Comparison of ENCODE assay signal across 13 cellular contexts in genomic region chr6:136738178-136739057, GRCh38. TPM values are rescaled to one million over a fixed set of nuclear protein-coding genes. Genes with fewer than 3 reads are reported as not detected.
A peak's percentile ranks its signal among the peaks of the same experiment; 100 is the strongest.
DNase-seq lines count a peak whose midpoint lies in the region; ATAC-seq and TF ChIP-seq lines count a peak whose summit lies in the region.
"Had no signal": no experiment of that assay in that cellular context is flagged by ENCODE, and none has a peak within 500 bp of the region (broad histone marks: within the 10 kb centered on the region; RNA-seq: fewer than 3 reads in every experiment).

No MANE protein-coding gene starts in this region.

- ATAC-seq in Right ventricle myocardium superior (ENCODE audit: poor library complexity) = peak; percentile 51
- ATAC-seq: HCT116 had no signal

- WGBS in esophagus squamous epithelium, 2 donors = 69 to 73% methylated on average over 11 to 13 of the region's 13 CpGs

- intact Hi-C loops in Right ventricle myocardium superior (cut with DNase I) (no loop called here), cardiac septum (cut with DNase I) (loop anchor here (10.0 kb wide), 1 partner anchor 906 kb away; no protein-coding TSS in a partner anchor), esophagus squamous epithelium (cut with DNase I) (no loop called here), uterus (cut with DNase I; ENCODE audit: low total_unique reads) (no loop called here)

- TF ChIP-seq POLR2A in esophagus squamous epithelium (IDR thresholded peaks at IDR 0.05) (no peak), uterus (IDR thresholded peaks at IDR 0.05) (no peak)

- H3K36me3 ChIP-seq in esophagus squamous epithelium = no peaks in the 10 kb centered on the region
- H3K36me3 ChIP-seq in uterus = no peaks in the 10 kb centered on the region
- H3K36me3 ChIP-seq: MG63 had no signal

- no peak for DNase-seq in Right ventricle myocardium superior
- DNase-seq in cardiac septum (ENCODE audit: low spot score) = no peak
- DNase-seq in esophagus squamous epithelium (lab: John Stamatoyannopoulos, UW) = no peak
- DNase-seq in myocyte (ENCODE audit: low read depth) = peak; percentile 42
- peak; percentile 36 to 42 for DNase-seq in uterus
- DNase-seq in NCI-H2107 (lab: John Stamatoyannopoulos, UW) = no peak
- no peak for DNase-seq in AG20443 (ENCODE audit: low spot score)
- DNase-seq in NCI-H2107 treated with DMSO at 0.1 percent for 48 hours (lab: John Stamatoyannopoulos, UW; ENCODE audit: unreplicated experiment) = no peak
- DNase-seq: activated T-cell treated with anti-CD3 and anti-CD28 coated beads, Interleukin-2, amount 50 U/mL, for 1 hour; GF-D8; MG63; stimulated activated CD4-positive, alpha-beta T cell treated with anti-CD3 and anti-CD28 coated beads, Interleukin-4, amount 100 ng/mL, for 4 hours had no signal

- H3K27me3 ChIP-seq in esophagus squamous epithelium = no peaks in the 10 kb centered on the region
- no peaks in the 10 kb centered on the region for H3K27me3 ChIP-seq in uterus
- H3K27me3 ChIP-seq: MG63 had no signal

- H3K4me3 ChIP-seq in esophagus squamous epithelium = peak overlapping the region in 1 of 4 donors; percentile 29
- H3K4me3 ChIP-seq in uterus = peak overlapping the region in 1 of 2 donors; percentile 21
- H3K4me3 ChIP-seq: MG63 had no signal

- H3K27ac ChIP-seq in esophagus squamous epithelium = peak overlapping the region; percentile 5 to 75 (median 66)
- H3K27ac ChIP-seq in uterus = peak overlapping the region; percentile 33 to 60

- TF ChIP-seq CTCF in esophagus squamous epithelium (IDR thresholded peaks at IDR 0.05) (no peak), uterus (IDR thresholded peaks at IDR 0.05) (no peak)

- H3K9me3 ChIP-seq in esophagus squamous epithelium = no peaks in the 10 kb centered on the region
- no peaks in the 10 kb centered on the region for H3K9me3 ChIP-seq in uterus
- H3K9me3 ChIP-seq: MG63 had no signal

- H3K4me1 ChIP-seq in esophagus squamous epithelium = peaks cover 9 to 46% (median 20%) of the 10 kb centered on the region in 3 donors
- peaks cover 5 to 8% of the 10 kb centered on the region in 2 donors for H3K4me1 ChIP-seq in uterus

RNA-seq across cellular contexts. Expression of gene MAP3K5, which starts 53.9 kb away (rescaled TPM):
- total RNA-seq in Right ventricle myocardium superior (39.9 TPM), cardiac septum (17.6 TPM), esophagus squamous epithelium (10 to 100 TPM in 3 of 4 donors, 1 to 10 TPM in 1; 9.2 to 22.9 (median 20.9) TPM), myocyte (14.2 and 15.7 TPM in 2 replicates), uterus (10 to 100 TPM in 2 of 4 donors, 1 to 10 TPM in 2; 9.5 to 67.1 (median 15.4) TPM)
- 2.8 TPM for polyA plus RNA-seq in myocyte (2012)

Comparison
In these comparisons a context has a peak if more than half of its experiments do, and no peak if none do; other contexts are left out.
1. DNase-seq: peak in myocyte (single experiment) and uterus (2 of 2); none in Right ventricle myocardium superior (single experiment), cardiac septum (single experiment), esophagus squamous epithelium (single experiment), NCI-H2107 (single experiment), AG20443 (single experiment) and NCI-H2107 treated with DMSO at 0.1 percent for 48 hours (single experiment).